ENCODE assay signal across 27 cellular contexts in the genomic region with DNA sequence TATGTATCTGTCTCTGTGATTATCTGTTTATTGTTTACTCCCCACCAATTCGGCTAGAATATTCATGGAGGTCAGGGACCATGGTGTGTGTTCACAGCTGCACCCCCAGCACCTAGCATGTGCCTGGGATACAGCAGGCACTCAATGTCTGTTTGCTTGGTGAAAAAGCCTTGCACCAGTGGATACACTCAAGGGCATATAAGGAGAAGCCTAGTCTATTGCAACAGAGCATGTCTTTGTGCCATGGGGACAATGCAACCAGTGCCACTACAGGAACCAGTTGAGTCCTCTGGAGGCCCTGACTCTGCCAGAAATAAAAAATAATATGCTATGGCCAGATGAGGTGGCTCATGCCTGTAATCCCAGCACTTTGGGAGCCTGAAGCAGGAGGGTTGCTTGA.
"Had no signal": no experiment of that assay in that cellular context is flagged by ENCODE, and none has a peak within 500 bp of the region (broad histone marks: within the 10 kb centered on the region; RNA-seq: fewer than 3 reads in every experiment).

No MANE protein-coding gene starts in this region.

- ATAC-seq: activated CD4-positive, CD25-positive, alpha-beta regulatory T cell treated with anti-CD3 and anti-CD28 coated beads, Interleukin-2, amount 50 U/mL, for 24 hours; activated CD8-positive, alpha-beta T cell treated with anti-CD3 and anti-CD28 coated beads for 36 hours; activated naive CD4-positive, alpha-beta T cell treated with anti-CD3 and anti-CD28 coated beads, Interleukin-2, amount 50 U/mL, for 72 hours; T-helper 17 cell had no signal

- H3K4me3 ChIP-seq: ascending aorta, breast epithelium, cardiac muscle cell, colonic mucosa, esophagus squamous epithelium had no signal

- H3K27ac ChIP-seq: ascending aorta, breast epithelium, cardiac muscle cell, colonic mucosa, epithelial cell of prostate, esophagus squamous epithelium, WERI-Rb-1 had no signal

- H3K4me1 ChIP-seq: ascending aorta, breast epithelium, colonic mucosa, esophagus squamous epithelium had no signal

- H3K27me3 ChIP-seq: ascending aorta, breast epithelium, cardiac muscle cell, colonic mucosa, esophagus squamous epithelium had no signal

- H3K9me3 ChIP-seq: ascending aorta, colonic mucosa had no signal

- DNase-seq: activated B cell treated with CpG ODN at 0.5 μM for 24 hours; activated CD4-positive, alpha-beta T cell treated with anti-CD3 and anti-CD28 coated beads for 48 hours; activated CD4-positive, alpha-beta T cell treated with anti-CD3 and anti-CD28 coated beads, Interleukin-2, amount 50 U/mL, for 1 hour; activated CD4-positive, alpha-beta T cell treated with anti-CD3 and anti-CD28 coated beads, Interleukin-2, amount 50 U/mL, for 48 hours; activated CD8-positive, alpha-beta memory T cell treated with anti-CD3 and anti-CD28 coated beads for 24 hours; activated CD8-positive, alpha-beta T cell treated with anti-CD3 and anti-CD28 coated beads for 36 hours; activated effector memory CD4-positive, alpha-beta T cell treated with anti-CD3 and anti-CD28 coated beads, Interleukin-2, amount 50 U/mL, for 16 hours; activated naive CD4-positive, alpha-beta T cell; activated naive CD4-positive, alpha-beta T cell treated with anti-CD3 and anti-CD28 coated beads, Interleukin-2, amount 10 ng/mL, durations not matched to agents 7 days and 5 days; activated naive CD8-positive, alpha-beta T cell treated with anti-CD3 and anti-CD28 coated beads, Interleukin-2, amount 10 ng/mL, durations not matched to agents 7 days and 5 days; activated T-cell treated with anti-CD3 and anti-CD28 coated beads, Interleukin-2, amount 50 U/mL, for 48 hours; central memory CD4-positive, alpha-beta T cell; cerebellar nuclear complex; colonic mucosa; effector CD8-positive, alpha-beta T cell; esophagus squamous epithelium; foreskin melanocyte; T-helper 1 cell; T-helper 17 cell; T1000; WERI-Rb-1 had no signal

- H3K36me3 ChIP-seq: breast epithelium, cardiac muscle cell, colonic mucosa, WERI-Rb-1 had no signal
